In the genomic region with DNA sequence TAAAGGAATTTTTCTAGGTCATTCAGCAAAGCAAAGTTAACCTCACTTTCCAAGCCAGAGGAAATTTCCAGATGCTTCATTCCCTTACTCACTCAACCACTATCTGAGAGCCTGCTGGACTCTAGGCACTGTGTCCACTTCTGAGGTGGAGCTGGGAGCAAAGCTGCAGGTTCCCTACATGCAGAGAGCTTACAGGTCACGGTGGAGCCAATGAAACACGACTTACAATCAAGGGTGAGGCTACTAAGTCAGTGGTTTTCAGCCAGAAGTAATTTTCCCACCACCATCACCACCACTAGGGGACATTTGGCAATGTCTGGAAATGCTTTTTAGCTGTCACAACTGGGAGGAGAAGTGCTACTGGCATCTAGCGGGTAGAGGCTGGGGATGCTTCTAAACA, we compare ENCODE assay signal across 18 cellular contexts. TPM values are rescaled to one million over a fixed set of nuclear protein-coding genes. Genes with fewer than 3 reads are reported as not detected.
DNase-seq lines count a peak whose midpoint lies in the region; ATAC-seq, FAIRE-seq and TF ChIP-seq lines count a peak whose summit lies in the region.
"Had no signal": no experiment of that assay in that cellular context is flagged by ENCODE, and none has a peak within 500 bp of the region (broad histone marks: within the 10 kb centered on the region; RNA-seq: fewer than 3 reads in every experiment).

No MANE protein-coding gene starts in this region.

- no peaks in the 10 kb centered on the region for H3K27me3 ChIP-seq in OCI-LY1 (ENCODE audit: insufficient read depth, low read length)
- H3K27me3 ChIP-seq in K562 (ENCODE audit: control insufficient read depth in 2 of 2, insufficient read depth in 2 of 2, low read length in 2 of 2), result 0 out of 5 replicates have a peak, but pooled peaks cover 0 to 4% of the 10 kb centered on the region in 2 experiments
- H3K27me3 ChIP-seq in dorsolateral prefrontal cortex, result no peaks in the 10 kb centered on the region
- no peaks in the 10 kb centered on the region; the same call in 1 of the 2 replicates for H3K27me3 ChIP-seq in GM23248 (replicated peaks; ENCODE audit: insufficient read depth)
- H3K27me3 ChIP-seq: heart right ventricle had no signal

- H3K9ac ChIP-seq in OCI-LY1 (ENCODE audit: low read length) (no peak overlapping the region), K562 (ENCODE audit: insufficient read depth in 1 of 2, low read depth in 2 of 2, low read length in 2 of 2) (no peak overlapping the region), GM23248 (no peak overlapping the region)

- H2AFZ ChIP-seq in OCI-LY1 (ENCODE audit: low read length) (no peak overlapping the region), K562 (ENCODE audit: low read depth, low read length) (no peak overlapping the region), GM23248 (no peak overlapping the region)

- H3K4me3 ChIP-seq in OCI-LY1 (ENCODE audit: low read depth, low read length, poor library complexity, severe bottlenecking), result no peak overlapping the region
- H3K4me3 ChIP-seq in K562, result no peak overlapping the region
- no peak overlapping the region for H3K4me3 ChIP-seq in dorsolateral prefrontal cortex
- H3K4me3 ChIP-seq in GM23248, result no peak overlapping the region
- H3K4me3 ChIP-seq: heart right ventricle, lower lobe of right lung had no signal

- ATAC-seq in K562, result peak; percentile 42; the same call in 2 of the 3 replicates
- ATAC-seq: activated naive CD8-positive, alpha-beta T cell treated with anti-CD3 and anti-CD28 coated beads, Interleukin-2, amount 50 U/mL, for 24 hours; heart right ventricle; lower lobe of right lung had no signal

- WGBS in K562 (ENCODE audit: insufficient coverage, low coverage, missing lambda C conversion rate), result 0% methylated on average over 3 of the region's 3 CpGs
- 69 to 72% methylated on average over 3 of the region's 3 CpGs for WGBS in GM23248 (ENCODE audit: low coverage in 1 of 2, low lambda C conversion rate in 2 of 2, missing lambda C conversion rate in 2 of 2), 2 experiments

- DNase-seq in DMS 273 (lab: John Stamatoyannopoulos, UW; ENCODE audit: unreplicated experiment) (peak; percentile 25), DMS 273 treated with DMSO at 0.1 percent for 48 hours (lab: John Stamatoyannopoulos, UW) (no peak), K562 (ENCODE audit: extremely low read depth in 1 of 4, low spot score in 3 of 4) (peak in 1 of 4 experiments; percentile 9), retina (peak; percentile 51), GM10248 (ENCODE audit: extremely low spot score) (no peak), dorsolateral prefrontal cortex (no peak), GM23248 (no peak)
- DNase-seq: activated CD4-positive, alpha-beta T cell treated with anti-CD3 and anti-CD28 coated beads for 4 hours; activated naive CD8-positive, alpha-beta T cell treated with anti-CD3 and anti-CD28 coated beads, Interleukin-2, amount 50 U/mL, for 24 hours; activated T-cell treated with anti-CD3 and anti-CD28 coated beads, Interleukin-2, amount 50 U/mL, for 24 hours; heart right ventricle; lower lobe of right lung; NCI-H2029 treated with DMSO at 0.1 percent for 48 hours; NCI-H774; small intestine; substantia nigra had no signal

- H3K9me3 ChIP-seq in OCI-LY1 (ENCODE audit: low read length), result no peaks in the 10 kb centered on the region; the same call in 1 of the 2 replicates
- H3K9me3 ChIP-seq in K562 (replicated peaks; ENCODE audit: control insufficient read depth, insufficient read depth, low read depth, low read length), result no peaks in the 10 kb centered on the region
- H3K9me3 ChIP-seq in GM23248 (ENCODE audit: low read depth), result no peaks in the 10 kb centered on the region
- H3K9me3 ChIP-seq: heart right ventricle, lower lobe of right lung had no signal

- peak in 1 of 2 experiments; percentile 30; a peak in 2 of 4 replicates for TF ChIP-seq RAD21 in K562 (CRISPR knock-in tag; conservative IDR thresholded peaks at IDR 0.05 in 1 of 2, IDR thresholded peaks at IDR 0.05 in 1 of 2)

- H3K79me2 ChIP-seq in OCI-LY1 (ENCODE audit: insufficient read depth, low read length), result no peaks in the 10 kb centered on the region
- H3K79me2 ChIP-seq in K562 (ENCODE audit: control insufficient read depth, insufficient read depth, low read length), result no peaks in the 10 kb centered on the region
- H3K79me2 ChIP-seq in GM23248 (ENCODE audit: insufficient read depth), result no peaks in the 10 kb centered on the region

- TF ChIP-seq CTCF in OCI-LY1 (IDR thresholded peaks at IDR 0.05; ENCODE audit: low read length) (peak; percentile 29; the same call in 1 of the 2 replicates), K562 (IDR thresholded peaks at IDR 0.05 in 2 of 3, conservative IDR thresholded peaks at IDR 0.05 in 1 of 3; ENCODE audit: insufficient read depth in 2 of 3, low read depth in 1 of 3, low read length in 3 of 3) (peak; percentile 13 to 68 (median 32); a peak in 4 of 6 replicates), GM10248 (IDR thresholded peaks at IDR 0.05; ENCODE audit: control extremely low read depth, extremely low read depth, low read depth, missing control alignments) (no peak), dorsolateral prefrontal cortex (IDR thresholded peaks at IDR 0.05 in 54 of 56, conservative IDR thresholded peaks at IDR 0.05 in 2 of 56; ENCODE audit: low read depth in 1 of 56, partially characterized antibody in 56 of 56) (peak in 5 of 56 donors; percentile 5 to 17 (median 14))

- BruUV-seq in K562 (replicated peaks; lab: Mats Ljungman, UMichigan), result no TSS peak

- FAIRE-seq in K562 (lab: Jason Lieb, UNC), result no peak
- FAIRE-seq: small intestine had no signal

- H3K36me3 ChIP-seq in OCI-LY1 (ENCODE audit: insufficient read depth, low read length) (no peaks in the 10 kb centered on the region), K562 (ENCODE audit: control insufficient read depth, insufficient read depth, low read length) (no peaks in the 10 kb centered on the region), GM23248 (ENCODE audit: low read depth) (no peaks in the 10 kb centered on the region)
- H3K36me3 ChIP-seq: heart right ventricle, lower lobe of right lung had no signal

- H3K4me2 ChIP-seq in OCI-LY1 (ENCODE audit: low read length) (no peak overlapping the region), K562 (ENCODE audit: insufficient read depth, low read length) (no peak overlapping the region), GM23248 (ENCODE audit: unreplicated experiment) (no peak overlapping the region)

- H3F3A ChIP-seq in OCI-LY1 (ENCODE audit: insufficient read depth, low read length) (no peaks in the 10 kb centered on the region), GM23248 (ENCODE audit: insufficient read depth) (peaks cover 6% of the 10 kb centered on the region)

- TF ChIP-seq POLR2A in K562 (conservative IDR thresholded peaks at IDR 0.05), result no peak

- in situ Hi-C loops in K562 (cut with MboI) (no loop called here), GM23248 (cut with MboI) (no loop called here)

- H4K20me1 ChIP-seq in OCI-LY1 (ENCODE audit: insufficient read depth, low read length) (no peaks in the 10 kb centered on the region), K562 (replicated peaks; ENCODE audit: control insufficient read depth, insufficient read depth, low read length) (no peaks in the 10 kb centered on the region), GM23248 (ENCODE audit: insufficient read depth) (no peaks in the 10 kb centered on the region)

- H3K27ac ChIP-seq in OCI-LY1 (ENCODE audit: low read depth, low read length, poor library complexity, severe bottlenecking) (no peak overlapping the region), K562 (ENCODE audit: extremely low read depth, low read depth, low read length) (no peak overlapping the region), dorsolateral prefrontal cortex (peak overlapping the region in 1 of 59 donors; percentile 42), GM23248 (no peak overlapping the region)
- H3K27ac ChIP-seq: 22Rv1, heart right ventricle, lower lobe of right lung had no signal

- POLR2A ChIA-PET in K562 (lab: Yijun Ruan, JAX) (interaction anchor here (1.1 kb wide), 1 partner anchor 17 kb away, joined by 4 read pairs; no protein-coding TSS in a partner anchor), GM10248 (lab: Yijun Ruan, JAX) (no interaction called here)

- H3K4me1 ChIP-seq in OCI-LY1 (ENCODE audit: insufficient read depth, low read length, severe bottlenecking) (no peaks in the 10 kb centered on the region), K562 (replicated peaks in 1 of 2; ENCODE audit: control insufficient read depth in 2 of 2, insufficient read depth in 2 of 2, low read length in 2 of 2) (no peaks in the 10 kb centered on the region), GM23248 (ENCODE audit: insufficient read depth) (peaks cover 5% of the 10 kb centered on the region; the same call in 1 of the 2 replicates)
- H3K4me1 ChIP-seq: heart right ventricle, lower lobe of right lung had no signal

- intact Hi-C loops in K562 (cut with micrococcal nuclease) (no loop called here), dorsolateral prefrontal cortex (cut with DNase I) (no loop called here)

- TF ChIP-seq EP300 in K562 (IDR thresholded peaks at IDR 0.05; ENCODE audit: low read length), result no peak

- H3K9me2 ChIP-seq in OCI-LY1 (ENCODE audit: low read depth, low read length), result no peaks in the 10 kb centered on the region
- 0 out of 2 replicates have a peak, but pooled peaks cover 7% of the 10 kb centered on the region for H3K9me2 ChIP-seq in GM23248 (ENCODE audit: insufficient read depth)

- CTCF ChIA-PET in K562 (lab: Yijun Ruan, JAX; ENCODE audit: low intra/inter-chr PET ratio), result no interaction called here
- CTCF ChIA-PET in GM10248 (lab: Yijun Ruan, JAX), result no interaction called here

- no peaks in the 10 kb centered on the region for H3K9me1 ChIP-seq in K562 (ENCODE audit: control insufficient read depth, insufficient read depth, low read length)

RNA-seq across cellular contexts. Expression of a gene that starts 34.5 kb away (rescaled TPM):
- total RNA-seq in K562 (2011; cell fraction: chromatin; rRNA removed; ENCODE audit: low replicate concordance), result 0.12 and 0.23 TPM in 2 replicates
- total RNA-seq in K562 (2011; cell fraction: nucleolus; rRNA removed), result 0.17 and 0.26 TPM in 2 replicates
- 0.69 TPM in 1 of 2 replicates, not detected in the other for total RNA-seq in K562 (2011; cell fraction: nucleoplasm; rRNA removed)
- 0.05 TPM in 1 of 2 replicates, not detected in the other for total RNA-seq in K562 (2014; rRNA removed)
- total RNA-seq in K562 (2014; rRNA removed; fragmentation: Illumina TruSeq; extraction: Trizol), result not detected in 2 replicates
- total RNA-seq in K562 (2015; rRNA removed; fragmentation: Illumina TruSeq; extraction: Trizol), result 0.07 TPM in 1 of 2 replicates, not detected in the other
- total RNA-seq in K562 (2021), result 0.11 and 0.20 TPM in 2 replicates
- polyA plus RNA-seq in K562 (2011; rRNA removed), result not detected in 2 replicates
- polyA plus RNA-seq in K562 (2011; cell fraction: cytosol; rRNA removed), result not detected in 2 replicates
- polyA plus RNA-seq in K562 (2011; cell fraction: nucleus; rRNA removed), result 0.04 TPM in 1 of 2 replicates, not detected in the other
- 0.04 and 0.10 TPM in 2 replicates for polyA plus RNA-seq in K562 (2012)
- polyA plus RNA-seq in K562 (2014; fragmentation: Illumina TruSeq; extraction: Trizol), result 0.03 TPM in 1 of 2 replicates, not detected in the other
- under 1 TPM in 1 of 2 experiments, not detected in 1; 0.03 TPM for polyA plus RNA-seq in K562 (2014; fragmentation: Nextera tagmentation; extraction: Ambion mirVana)
- polyA plus RNA-seq in K562 (2014; rRNA removed), result 0.01 TPM in 1 of 2 replicates, not detected in the other
- polyA minus RNA-seq in K562 (2011; rRNA and poly(A)+ RNA removed), result not detected in 2 replicates
- polyA minus RNA-seq in K562 (2011; cell fraction: cytosol; rRNA and poly(A)+ RNA removed), result not detected in 2 replicates
- polyA minus RNA-seq in K562 (2011; cell fraction: nucleus; rRNA and poly(A)+ RNA removed), result not detected in 2 replicates
- 10 to 100 TPM in 113 of 120 experiments, 1 to 10 TPM in 7; 4.9 to 37.1 (median 16.5) TPM for total RNA-seq in dorsolateral prefrontal cortex
- total RNA-seq in GM23248 (2014; rRNA removed; shearing (Covaris generic)), result 13.4 and 18.5 TPM in 2 replicates
- 4.5 and 6.3 TPM in 2 replicates for polyA plus RNA-seq in GM23248 (2016; fragmentation: Nextera tagmentation; extraction: Ambion mirVana)

Comparison
In these comparisons a context has a peak if more than half of its experiments do, and no peak if none do; other contexts are left out.
1. DNase-seq: peak in DMS 273 (single experiment) and retina (single experiment); none in DMS 273 treated with DMSO at 0.1 percent for 48 hours (single experiment), GM10248 (single experiment), dorsolateral prefrontal cortex (0 of 10) and GM23248 (single experiment).